Comparison of ENCODE assay signal across 7 cellular contexts in the genomic region with DNA sequence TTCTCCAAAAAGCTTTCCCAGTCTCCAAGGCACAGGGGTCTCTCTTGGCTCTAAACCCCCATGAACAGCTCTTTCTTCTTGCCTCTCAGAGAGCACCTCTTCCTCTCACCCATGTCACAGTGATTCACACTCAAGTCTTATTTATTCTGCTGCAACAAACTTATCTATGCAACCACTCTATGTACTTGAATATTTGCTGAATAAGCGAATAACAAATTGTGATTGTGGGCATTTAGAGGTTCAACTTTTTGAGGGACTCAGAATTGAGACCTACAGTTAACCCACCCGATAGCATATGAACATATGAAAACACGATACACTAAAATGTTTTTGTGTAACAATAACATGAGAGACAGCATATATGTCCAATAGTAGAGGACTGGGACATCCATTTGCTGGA.
"Had no signal": no experiment of that assay in that cellular context is flagged by ENCODE, and none has a peak within 500 bp of the region (broad histone marks: within the 10 kb centered on the region; RNA-seq: fewer than 3 reads in every experiment).

No MANE protein-coding gene starts in this region.

- H3K9ac ChIP-seq: GM23248 had no signal

- FAIRE-seq: H54 had no signal

- H2AFZ ChIP-seq: GM23248 had no signal

- H3K4me3 ChIP-seq: GM23248 had no signal

- DNase-seq: GM23248, GOT3, H9, HCEC 1CT, KG1 had no signal

- H3K27ac ChIP-seq: GM23248, HL-60 had no signal
